ENCODE assay signal across 21 cellular contexts in the genomic region with DNA sequence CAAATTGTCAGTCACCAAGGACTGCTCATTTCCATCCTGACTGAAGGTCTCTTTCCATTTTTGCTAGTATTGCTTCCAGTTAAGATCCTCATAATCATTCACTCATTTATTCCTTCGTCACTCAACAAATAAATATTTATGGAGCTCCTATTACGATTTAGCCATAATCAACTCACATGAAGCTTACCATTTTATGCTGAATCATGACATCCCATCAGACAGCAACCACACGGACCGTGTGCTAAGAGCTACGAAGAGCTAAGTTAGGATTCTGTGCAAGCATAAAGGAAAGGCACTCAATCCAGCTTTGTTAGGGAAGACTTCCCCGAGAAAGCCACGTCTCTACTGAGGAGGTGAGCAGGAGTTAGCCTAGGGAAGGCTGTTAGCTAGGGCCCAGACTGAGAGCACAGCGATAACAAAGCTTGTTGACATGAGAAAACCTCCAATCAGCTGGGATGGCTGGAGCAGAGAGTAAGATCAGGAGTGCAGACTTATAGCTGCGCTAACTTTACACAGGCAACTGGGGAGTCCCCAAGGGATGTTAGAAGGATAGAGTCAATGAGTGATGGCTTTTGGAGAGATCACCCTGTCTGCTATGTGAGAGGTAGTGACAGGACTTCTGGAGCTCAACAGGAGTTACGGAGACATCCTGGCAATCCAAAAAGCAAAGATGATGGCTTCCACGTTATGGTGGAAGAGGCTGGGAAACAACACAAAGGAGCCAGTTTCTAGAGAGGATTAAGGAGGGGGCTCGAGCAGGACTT. TPM values are rescaled to one million over a fixed set of nuclear protein-coding genes. Genes with fewer than 3 reads are reported as not detected.
DNase-seq lines count a peak whose midpoint lies in the region; ATAC-seq, FAIRE-seq and TF ChIP-seq lines count a peak whose summit lies in the region.
"Had no signal": no experiment of that assay in that cellular context is flagged by ENCODE, and none has a peak within 500 bp of the region (broad histone marks: within the 10 kb centered on the region; RNA-seq: fewer than 3 reads in every experiment).

No MANE protein-coding gene starts in this region.

- intact Hi-C loops in HepG2 (cut with micrococcal nuclease; ENCODE audit: unreplicated experiment), result loop anchor here (1.0 to 5.0 kb wide), 2 partner anchors 8 to 33 kb away; no protein-coding TSS in a partner anchor
- intact Hi-C loops in right lobe of liver (cut with DNase I), result no loop called here
- intact Hi-C loops in upper lobe of right lung (cut with DNase I), result no loop called here

- CTCF ChIA-PET in HepG2 (lab: Yijun Ruan, JAX; ENCODE audit: low intra/inter-chr PET ratio, low total read pairs), result no interaction called here
- CTCF ChIA-PET in RWPE1 (lab: Yijun Ruan, JAX), result interaction anchor here (0.6 to 1.8 kb wide), 2 partner anchors 9 to 35 kb away, joined by 4 to 6 read pairs; no protein-coding TSS in a partner anchor

- in situ Hi-C loops in HepG2 (cut with HindIII; ENCODE audit: extremely low pct_ligation_motif_present, low pct_unique_long_range_greater_than_20kb), result no loop called here

- H3K79me2 ChIP-seq in HepG2 (ENCODE audit: insufficient read depth, low read length), result peaks cover 94% of the 10 kb centered on the region

- H4K20me1 ChIP-seq in HepG2 (ENCODE audit: insufficient read depth, low read length), result peaks cover 69% of the 10 kb centered on the region

- peak overlapping the region; percentile 97 for H3K9ac ChIP-seq in HepG2 (ENCODE audit: insufficient read depth, low read depth, low read length)

- peaks cover 16% of the 10 kb centered on the region for H3K36me3 Mint-ChIP-seq in T-helper 2 cell treated with Interferon-gamma antibody and Interleukin-4, amounts not matched to agents 5 μg/mL and 100 μg/mL, for 36 hours (ENCODE audit: low read depth)

- H3K4me1 ChIP-seq in HepG2 (ENCODE audit: insufficient read depth, low read length) (peaks cover 79% of the 10 kb centered on the region), right lobe of liver (peaks cover 0 to 22% (median 7%) of the 10 kb centered on the region in 4 donors), upper lobe of right lung (peaks cover 28% of the 10 kb centered on the region)

- no TSS peak for BruUV-seq in HepG2 (replicated peaks; lab: Mats Ljungman, UMichigan)

- H3K4me1 Mint-ChIP-seq in T-helper 2 cell treated with Interferon-gamma antibody and Interleukin-4, amounts not matched to agents 5 μg/mL and 100 μg/mL, for 36 hours (ENCODE audit: low read depth), result peaks cover 22% of the 10 kb centered on the region

- peaks cover 17 to 28% of the 10 kb centered on the region in 2 experiments for H3K36me3 ChIP-seq in HepG2 (replicated peaks in 1 of 2; ENCODE audit: control insufficient read depth in 1 of 2, insufficient read depth in 2 of 2, low read length in 2 of 2)
- no peaks in the 10 kb centered on the region for H3K36me3 ChIP-seq in right lobe of liver
- no peaks in the 10 kb centered on the region for H3K36me3 ChIP-seq in upper lobe of right lung

- H3K4me3 ChIP-seq in HepG2 (replicated peaks in 1 of 3; ENCODE audit: insufficient read depth in 1 of 3, low read depth in 2 of 3, low read length in 3 of 3) (peak overlapping the region; percentile 5 to 94 (median 76); a peak in 4 of 6 replicates), right lobe of liver (no peak overlapping the region), iPS-11a (ENCODE audit: low read depth, low read length) (peak overlapping the region; percentile 25), upper lobe of right lung (no peak overlapping the region)
- H3K4me3 ChIP-seq: Peyer's patch had no signal

- H3K27ac ChIP-seq in HepG2 (ENCODE audit: extremely low read length, insufficient read depth, low read length) (peak overlapping the region; percentile 4), right lobe of liver (no peak overlapping the region), RWPE1 (peak overlapping the region; percentile 90), upper lobe of right lung (no peak overlapping the region)
- H3K27ac ChIP-seq: Peyer's patch had no signal

- no peak overlapping the region for H2AFZ ChIP-seq in HepG2 (ENCODE audit: low read length)

- no peak overlapping the region for H3K27ac Mint-ChIP-seq in T-helper 2 cell treated with Interferon-gamma antibody and Interleukin-4, amounts not matched to agents 5 μg/mL and 100 μg/mL, for 36 hours
- H3K27ac Mint-ChIP-seq: activated CD4-positive, alpha-beta T cell treated with anti-CD3 and anti-CD28 coated beads, Interleukin-2, amount 10 ng/mL, durations not matched to agents 7 days and 5 days; CD8-positive, alpha-beta T cell; stimulated activated naive CD8-positive, alpha-beta T cell treated with anti-CD3 and anti-CD28 coated beads, Interleukin-15, Interleukin-2, amounts not matched to agents 100 ng/mL and 50 ng/mL, for 24 hours had no signal

- no peaks in the 10 kb centered on the region for H3K9me3 Mint-ChIP-seq in T-helper 2 cell treated with Interferon-gamma antibody and Interleukin-4, amounts not matched to agents 5 μg/mL and 100 μg/mL, for 36 hours
- H3K9me3 Mint-ChIP-seq: activated CD4-positive, alpha-beta T cell treated with anti-CD3 and anti-CD28 coated beads, Interleukin-2, amount 10 ng/mL, durations not matched to agents 7 days and 5 days; CD8-positive, alpha-beta T cell; stimulated activated naive CD8-positive, alpha-beta T cell treated with anti-CD3 and anti-CD28 coated beads, Interleukin-15, Interleukin-2, amounts not matched to agents 100 ng/mL and 50 ng/mL, for 24 hours had no signal

- no peak overlapping the region for H3K4me3 Mint-ChIP-seq in T-helper 2 cell treated with Interferon-gamma antibody and Interleukin-4, amounts not matched to agents 5 μg/mL and 100 μg/mL, for 36 hours
- H3K4me3 Mint-ChIP-seq: activated CD4-positive, alpha-beta T cell treated with anti-CD3 and anti-CD28 coated beads, Interleukin-2, amount 10 ng/mL, durations not matched to agents 7 days and 5 days; CD8-positive, alpha-beta T cell; stimulated activated naive CD8-positive, alpha-beta T cell treated with anti-CD3 and anti-CD28 coated beads, Interleukin-15, Interleukin-2, amounts not matched to agents 100 ng/mL and 50 ng/mL, for 24 hours had no signal

- no peaks in the 10 kb centered on the region for H3K27me3 Mint-ChIP-seq in T-helper 2 cell treated with Interferon-gamma antibody and Interleukin-4, amounts not matched to agents 5 μg/mL and 100 μg/mL, for 36 hours (ENCODE audit: low read depth)
- H3K27me3 Mint-ChIP-seq: activated CD4-positive, alpha-beta T cell treated with anti-CD3 and anti-CD28 coated beads, Interleukin-2, amount 10 ng/mL, durations not matched to agents 7 days and 5 days; stimulated activated naive CD8-positive, alpha-beta T cell treated with anti-CD3 and anti-CD28 coated beads, Interleukin-15, Interleukin-2, amounts not matched to agents 100 ng/mL and 50 ng/mL, for 24 hours had no signal

- ATAC-seq in HepG2 (no peak), right lobe of liver (no peak), upper lobe of right lung (no peak)
- ATAC-seq: CD8-positive, alpha-beta T cell; left colon; sciatic nerve had no signal

- no peak for TF ChIP-seq CTCF in HepG2 (CRISPR knock-in tag; IDR thresholded peaks at IDR 0.05)
- TF ChIP-seq CTCF in right lobe of liver (IDR thresholded peaks at IDR 0.05), result no peak
- no peak for TF ChIP-seq CTCF in RWPE1 (conservative IDR thresholded peaks at IDR 0.05; ENCODE audit: low read depth)
- no peak for TF ChIP-seq CTCF in upper lobe of right lung (IDR thresholded peaks at IDR 0.05)

- no peak for FAIRE-seq in HepG2 (lab: Jason Lieb, UNC)

- DNase-seq in HepG2 (ENCODE audit: low spot score), result no peak
- no peak for DNase-seq in right lobe of liver
- DNase-seq in RWPE1 (ENCODE audit: low spot score), result no peak
- peak; percentile 3 for DNase-seq in upper lobe of right lung
- DNase-seq in T-helper 2 cell treated with Interferon-gamma antibody and Interleukin-4, amounts not matched to agents 5 μg/mL and 100 μg/mL, for 36 hours (ENCODE audit: low spot score), result no peak
- DNase-seq in Kasumi-1 (lab: John Stamatoyannopoulos, UW), result no peak
- DNase-seq in mesenteric fat pad (ENCODE audit: low spot score), result no peak
- DNase-seq: activated CD4-positive, alpha-beta T cell treated with anti-CD3 and anti-CD28 coated beads, Interleukin-2, amount 10 ng/mL, durations not matched to agents 7 days and 5 days; CD8-positive, alpha-beta T cell; DMS79; GOT3; KBM-7; NCI-H2171; NCI-H69; stimulated activated CD4-positive, alpha-beta T cell treated with anti-CD3 and anti-CD28 coated beads, Interleukin-2, amount 100 ng/mL, for 24 hours had no signal

- no peaks in the 10 kb centered on the region; a peak in 1 of 5 replicates for H3K27me3 ChIP-seq in HepG2 (ENCODE audit: control insufficient read depth in 1 of 2, insufficient read depth in 2 of 2, low read length in 2 of 2)
- no peaks in the 10 kb centered on the region for H3K27me3 ChIP-seq in right lobe of liver
- no peaks in the 10 kb centered on the region for H3K27me3 ChIP-seq in upper lobe of right lung
- H3K27me3 ChIP-seq: Peyer's patch, upper lobe of left lung had no signal

- TF ChIP-seq RAD21 in HepG2 (CRISPR knock-in tag; IDR thresholded peaks at IDR 0.05), result no peak

- TF ChIP-seq POLR2A in HepG2 (IDR thresholded peaks at IDR 0.05; ENCODE audit: insufficient read depth in 1 of 2, low read depth in 2 of 2, low read length in 2 of 2) (peak in 1 of 2 experiments; percentile 31; a peak in 2 of 4 replicates), right lobe of liver (IDR thresholded peaks at IDR 0.05) (no peak)

- WGBS in HepG2 (ENCODE audit: low lambda C conversion rate), result 90% methylated on average over 12 of the region's 12 CpGs
- 83% methylated on average over 7 of the region's 12 CpGs for WGBS in right lobe of liver (ENCODE audit: insufficient coverage, low coverage, low lambda C conversion rate, missing lambda C conversion rate)

- no peaks in the 10 kb centered on the region for H3K9me3 ChIP-seq in HepG2 (ENCODE audit: low read length)
- H3K9me3 ChIP-seq in right lobe of liver, result no peaks in the 10 kb centered on the region
- H3K9me3 ChIP-seq in upper lobe of right lung, result no peaks in the 10 kb centered on the region
- H3K9me3 ChIP-seq: Peyer's patch, upper lobe of left lung had no signal

- peak overlapping the region; percentile 81 for H3K4me2 ChIP-seq in HepG2 (ENCODE audit: low read depth, low read length)

- POLR2A ChIA-PET in HepG2 (lab: Yijun Ruan, JAX) (interaction anchor here (0.7 to 7.5 kb wide), 12 partner anchors 8 to 113 kb away, joined by 3 to 205 read pairs (median 4); a partner anchor contains a TSS), RWPE1 (lab: Yijun Ruan, JAX; ENCODE audit: low non-redundant PET) (no interaction called here)

- no peak for TF ChIP-seq EP300 in HepG2 (IDR thresholded peaks at IDR 0.05; ENCODE audit: low read depth in 2 of 2, low read length in 2 of 2)
- TF ChIP-seq EP300 in HepG2 (CRISPR knock-in tag; IDR thresholded peaks at IDR 0.05; ENCODE audit: borderline replicate concordance), result no peak

RNA-seq across cellular contexts. Expression of a gene that starts 2.6 kb away (rescaled TPM):
- 59.8 and 74.4 TPM in 2 replicates for total RNA-seq in HepG2 (2016; rRNA removed; fragmentation: Illumina TruSeq; extraction: Trizol)
- 17.8 and 18.7 TPM in 2 replicates for total RNA-seq in HepG2 (2016; cell fraction: cytosol; rRNA removed; fragmentation: Illumina TruSeq; extraction: Trizol; ENCODE audit: low read depth)
- total RNA-seq in HepG2 (2016; cell fraction: insoluble cytoplasmic fraction; rRNA removed; fragmentation: Illumina TruSeq; extraction: Trizol), result 60.3 and 68.0 TPM in 2 replicates
- 45.9 and 46.6 TPM in 2 replicates for total RNA-seq in HepG2 (2016; cell fraction: membrane; rRNA removed; fragmentation: Illumina TruSeq; extraction: Trizol)
- 35.6 and 42.8 TPM in 2 replicates for total RNA-seq in HepG2 (2016; cell fraction: nucleus; rRNA removed; fragmentation: Illumina TruSeq; extraction: Trizol)
- 39.0 and 39.6 TPM in 2 replicates for polyA plus RNA-seq in HepG2 (2011; rRNA removed)
- 39.6 and 40.7 TPM in 2 replicates for polyA plus RNA-seq in HepG2 (2011; cell fraction: cytosol; rRNA removed)
- polyA plus RNA-seq in HepG2 (2011; cell fraction: nucleus; rRNA removed), result 23.9 and 26.9 TPM in 2 replicates
- polyA plus RNA-seq in HepG2 (2012), result 36.8 and 46.0 TPM in 2 replicates
- 14.5 and 16.6 TPM in 2 replicates for polyA plus RNA-seq in HepG2 (2016; cell fraction: cytosol; fragmentation: Illumina TruSeq; extraction: Trizol; ENCODE audit: low read depth)
- 66.0 and 70.4 TPM in 2 replicates for polyA plus RNA-seq in HepG2 (2016; cell fraction: insoluble cytoplasmic fraction; fragmentation: Illumina TruSeq; extraction: Trizol; ENCODE audit: low read depth)
- polyA plus RNA-seq in HepG2 (2016; cell fraction: membrane; fragmentation: Illumina TruSeq; extraction: Trizol; ENCODE audit: low read depth), result 31.6 and 32.0 TPM in 2 replicates
- polyA plus RNA-seq in HepG2 (2016; cell fraction: nucleus; fragmentation: Illumina TruSeq; extraction: Trizol; ENCODE audit: insufficient read depth, low read depth), result 58.8 and 62.9 TPM in 2 replicates
- polyA minus RNA-seq in HepG2 (2011; rRNA and poly(A)+ RNA removed; ENCODE audit: low replicate concordance), result 30.6 and 61.9 TPM in 2 replicates
- 28.5 and 31.3 TPM in 2 replicates for polyA minus RNA-seq in HepG2 (2011; cell fraction: cytosol; rRNA and poly(A)+ RNA removed)
- 27.2 and 34.4 TPM in 2 replicates for polyA minus RNA-seq in HepG2 (2011; cell fraction: nucleus; rRNA and poly(A)+ RNA removed)
- total RNA-seq in right lobe of liver, result 10 to 100 TPM; 12.6 to 18.9 (median 15.1) TPM
- total RNA-seq in upper lobe of right lung, result 27.4 TPM
- total RNA-seq in mesenteric fat pad, result 22.6 TPM

RNA-seq across cellular contexts. Expression of a gene that starts 9.1 kb away (rescaled TPM):
- 75.1 and 77.0 TPM in 2 replicates for total RNA-seq in HepG2 (2016; rRNA removed; fragmentation: Illumina TruSeq; extraction: Trizol)
- total RNA-seq in HepG2 (2016; cell fraction: cytosol; rRNA removed; fragmentation: Illumina TruSeq; extraction: Trizol; ENCODE audit: low read depth), result 14.5 and 17.3 TPM in 2 replicates
- total RNA-seq in HepG2 (2016; cell fraction: insoluble cytoplasmic fraction; rRNA removed; fragmentation: Illumina TruSeq; extraction: Trizol), result 71.7 and 75.6 TPM in 2 replicates
- 32.1 and 34.1 TPM in 2 replicates for total RNA-seq in HepG2 (2016; cell fraction: membrane; rRNA removed; fragmentation: Illumina TruSeq; extraction: Trizol)
- total RNA-seq in HepG2 (2016; cell fraction: nucleus; rRNA removed; fragmentation: Illumina TruSeq; extraction: Trizol), result 86.6 and 98.5 TPM in 2 replicates
- 72.6 and 75.0 TPM in 2 replicates for polyA plus RNA-seq in HepG2 (2011; rRNA removed)
- polyA plus RNA-seq in HepG2 (2011; cell fraction: cytosol; rRNA removed), result 53.2 and 57.1 TPM in 2 replicates
- 292 and 297 TPM in 2 replicates for polyA plus RNA-seq in HepG2 (2011; cell fraction: nucleus; rRNA removed)
- polyA plus RNA-seq in HepG2 (2012), result 67.9 and 74.0 TPM in 2 replicates
- polyA plus RNA-seq in HepG2 (2016; cell fraction: cytosol; fragmentation: Illumina TruSeq; extraction: Trizol; ENCODE audit: low read depth), result 3.0 TPM in 2 replicates
- 61.5 and 65.9 TPM in 2 replicates for polyA plus RNA-seq in HepG2 (2016; cell fraction: insoluble cytoplasmic fraction; fragmentation: Illumina TruSeq; extraction: Trizol; ENCODE audit: low read depth)
- polyA plus RNA-seq in HepG2 (2016; cell fraction: membrane; fragmentation: Illumina TruSeq; extraction: Trizol; ENCODE audit: low read depth), result 10.9 and 11.6 TPM in 2 replicates
- 130 and 135 TPM in 2 replicates for polyA plus RNA-seq in HepG2 (2016; cell fraction: nucleus; fragmentation: Illumina TruSeq; extraction: Trizol; ENCODE audit: insufficient read depth, low read depth)
- 33.0 and 89.8 TPM in 2 replicates for polyA minus RNA-seq in HepG2 (2011; rRNA and poly(A)+ RNA removed; ENCODE audit: low replicate concordance)
- polyA minus RNA-seq in HepG2 (2011; cell fraction: cytosol; rRNA and poly(A)+ RNA removed), result 30.7 and 35.0 TPM in 2 replicates
- polyA minus RNA-seq in HepG2 (2011; cell fraction: nucleus; rRNA and poly(A)+ RNA removed), result 139 and 144 TPM in 2 replicates
- 10 to 100 TPM; 18.3 to 28.1 (median 21.1) TPM for total RNA-seq in right lobe of liver
- 55.5 TPM for total RNA-seq in upper lobe of right lung
- total RNA-seq in mesenteric fat pad, result 39.0 TPM

RNA-seq across cellular contexts. Expression of a gene that starts 17.1 kb away (rescaled TPM):
- total RNA-seq in HepG2 (2016; rRNA removed; fragmentation: Illumina TruSeq; extraction: Trizol) (33.6 and 110 TPM in 2 replicates), right lobe of liver (10 to 100 TPM; 29.8 to 99.4 (median 54.1) TPM), upper lobe of right lung (15.2 TPM), mesenteric fat pad (12.7 TPM)
- 27.1 and 27.6 TPM in 2 replicates for total RNA-seq in HepG2 (2016; cell fraction: cytosol; rRNA removed; fragmentation: Illumina TruSeq; extraction: Trizol; ENCODE audit: low read depth)
- total RNA-seq in HepG2 (2016; cell fraction: insoluble cytoplasmic fraction; rRNA removed; fragmentation: Illumina TruSeq; extraction: Trizol), result 25.3 and 116 TPM in 2 replicates
- total RNA-seq in HepG2 (2016; cell fraction: membrane; rRNA removed; fragmentation: Illumina TruSeq; extraction: Trizol), result 36.6 and 38.0 TPM in 2 replicates
- total RNA-seq in HepG2 (2016; cell fraction: nucleus; rRNA removed; fragmentation: Illumina TruSeq; extraction: Trizol), result 145 and 168 TPM in 2 replicates
- 191 and 280 TPM in 2 replicates for polyA plus RNA-seq in HepG2 (2011; rRNA removed)
- polyA plus RNA-seq in HepG2 (2011; cell fraction: cytosol; rRNA removed), result 57.2 and 94.5 TPM in 2 replicates
- polyA plus RNA-seq in HepG2 (2011; cell fraction: nucleus; rRNA removed), result 3,698 and 4,960 TPM in 2 replicates
- 173 and 220 TPM in 2 replicates for polyA plus RNA-seq in HepG2 (2012)
- polyA plus RNA-seq in HepG2 (2016; cell fraction: cytosol; fragmentation: Illumina TruSeq; extraction: Trizol; ENCODE audit: low read depth), result 16.5 and 18.1 TPM in 2 replicates
- polyA plus RNA-seq in HepG2 (2016; cell fraction: insoluble cytoplasmic fraction; fragmentation: Illumina TruSeq; extraction: Trizol; ENCODE audit: low read depth), result 36.5 and 42.6 TPM in 2 replicates
- 30.7 and 32.6 TPM in 2 replicates for polyA plus RNA-seq in HepG2 (2016; cell fraction: membrane; fragmentation: Illumina TruSeq; extraction: Trizol; ENCODE audit: low read depth)
- 553 and 603 TPM in 2 replicates for polyA plus RNA-seq in HepG2 (2016; cell fraction: nucleus; fragmentation: Illumina TruSeq; extraction: Trizol; ENCODE audit: insufficient read depth, low read depth)
- polyA minus RNA-seq in HepG2 (2011; rRNA and poly(A)+ RNA removed; ENCODE audit: low replicate concordance), result 0.07 and 195 TPM in 2 replicates
- 33.4 and 43.3 TPM in 2 replicates for polyA minus RNA-seq in HepG2 (2011; cell fraction: cytosol; rRNA and poly(A)+ RNA removed)
- polyA minus RNA-seq in HepG2 (2011; cell fraction: nucleus; rRNA and poly(A)+ RNA removed), result 176 and 196 TPM in 2 replicates

Comparison
In these comparisons a context has a peak if more than half of its experiments do, and no peak if none do; other contexts are left out.
1. H3K27ac ChIP-seq: peak in HepG2 (single experiment) and RWPE1 (single experiment); none in right lobe of liver (0 of 3) and upper lobe of right lung (single experiment).
2. H3K4me3 ChIP-seq: peak in HepG2 (3 of 3) and iPS-11a (single experiment); none in right lobe of liver (0 of 3) and upper lobe of right lung (single experiment).